1 cellular context compared by ENCODE assay signal in genomic region chr1:14535619-14536355, GRCh38.
TF ChIP-seq lines count a peak whose summit lies in the region.

No MANE protein-coding gene starts in this region.

TF ChIP-seq in HepG2, 621 proteins besides CTCF, POLR2A, EP300 and RAD21 (continued from another document):
- peak; percentile 40; the same call in 1 of the 2 replicates for TF ChIP-seq GATAD2A (CRISPR knock-in tag; IDR thresholded peaks at IDR 0.05)
- no peak for TF ChIP-seq CREM (IDR thresholded peaks at IDR 0.05)
- no peak for TF ChIP-seq CREM (CRISPR knock-in tag; IDR thresholded peaks at IDR 0.05)
- no peak for TF ChIP-seq PHF5A (CRISPR knock-in tag; IDR thresholded peaks at IDR 0.05; ENCODE audit: low read depth, unreplicated experiment)
- TF ChIP-seq ESRRA (CRISPR knock-in tag; IDR thresholded peaks at IDR 0.05; ENCODE audit: low read depth): no peak
- no peak for TF ChIP-seq ZSCAN5A (CRISPR knock-in tag; IDR thresholded peaks at IDR 0.05; ENCODE audit: borderline replicate concordance)
- no peak for TF ChIP-seq HMGA1 (CRISPR knock-in tag; conservative IDR thresholded peaks at IDR 0.05)
- peak; percentile 69; the same call in 1 of the 2 replicates for TF ChIP-seq RFX5 (IDR thresholded peaks at IDR 0.05; ENCODE audit: low read depth, low read length)
- peak; percentile 87; the same call in 1 of the 2 replicates for TF ChIP-seq TFAP4 (IDR thresholded peaks at IDR 0.05; ENCODE audit: borderline replicate concordance, low read depth)
- TF ChIP-seq ZNF615 (CRISPR knock-in tag; IDR thresholded peaks at IDR 0.05; ENCODE audit: borderline replicate concordance): no peak
- no peak for TF ChIP-seq ZNF337 (CRISPR knock-in tag; IDR thresholded peaks at IDR 0.05; ENCODE audit: borderline replicate concordance, low read depth)
- no peak for TF ChIP-seq TEF (CRISPR knock-in tag; IDR thresholded peaks at IDR 0.05)
- TF ChIP-seq SMARCE1 (IDR thresholded peaks at IDR 0.05; ENCODE audit: borderline replicate concordance): no peak
- TF ChIP-seq IRF9 (CRISPR knock-in tag; IDR thresholded peaks at IDR 0.05; ENCODE audit: borderline replicate concordance): no peak
- 0 out of 2 replicates have a peak, but pooled peaks have one; percentile 16 for TF ChIP-seq BCL6 (CRISPR knock-in tag; IDR thresholded peaks at IDR 0.05)
- no peak for TF ChIP-seq KAT7 (CRISPR knock-in tag; IDR thresholded peaks at IDR 0.05; ENCODE audit: borderline replicate concordance)
- no peak for TF ChIP-seq SALL2 (CRISPR knock-in tag; IDR thresholded peaks at IDR 0.05)
- TF ChIP-seq TBL1XR1 (IDR thresholded peaks at IDR 0.05; ENCODE audit: borderline replicate concordance, low read length, partially characterized antibody): no peak
- TF ChIP-seq KDM5B (CRISPR knock-in tag; IDR thresholded peaks at IDR 0.05; ENCODE audit: borderline replicate concordance): no peak
- peak; percentile 56; the same call in 1 of the 2 replicates for TF ChIP-seq ZNF331 (CRISPR knock-in tag; IDR thresholded peaks at IDR 0.05)
- TF ChIP-seq ELF3 (CRISPR knock-in tag; IDR thresholded peaks at IDR 0.05): peak; percentile 24; the same call in 1 of the 2 replicates
- peak; percentile 55; the same call in 1 of the 2 replicates for TF ChIP-seq ARID5B (CRISPR knock-in tag; IDR thresholded peaks at IDR 0.05)
- peak; percentile 30; the same call in 1 of the 2 replicates for TF ChIP-seq RXRB (CRISPR knock-in tag; IDR thresholded peaks at IDR 0.05; ENCODE audit: borderline replicate concordance)
- TF ChIP-seq ZNF564 (CRISPR knock-in tag; IDR thresholded peaks at IDR 0.05): no peak
- TF ChIP-seq DZIP1 (CRISPR knock-in tag; IDR thresholded peaks at IDR 0.05): no peak
- TF ChIP-seq ZNF34 (CRISPR knock-in tag; IDR thresholded peaks at IDR 0.05; ENCODE audit: borderline replicate concordance): no peak
- TF ChIP-seq ZNF609 (CRISPR knock-in tag; IDR thresholded peaks at IDR 0.05; ENCODE audit: borderline replicate concordance): no peak
- TF ChIP-seq MTF1 (CRISPR knock-in tag; IDR thresholded peaks at IDR 0.05): no peak
- 0 out of 2 replicates have a peak, but pooled peaks have one; percentile 37 for TF ChIP-seq MAX (IDR thresholded peaks at IDR 0.05)
- no peak for TF ChIP-seq BRD4 (CRISPR knock-in tag; IDR thresholded peaks at IDR 0.05)
